In the genomic region with DNA sequence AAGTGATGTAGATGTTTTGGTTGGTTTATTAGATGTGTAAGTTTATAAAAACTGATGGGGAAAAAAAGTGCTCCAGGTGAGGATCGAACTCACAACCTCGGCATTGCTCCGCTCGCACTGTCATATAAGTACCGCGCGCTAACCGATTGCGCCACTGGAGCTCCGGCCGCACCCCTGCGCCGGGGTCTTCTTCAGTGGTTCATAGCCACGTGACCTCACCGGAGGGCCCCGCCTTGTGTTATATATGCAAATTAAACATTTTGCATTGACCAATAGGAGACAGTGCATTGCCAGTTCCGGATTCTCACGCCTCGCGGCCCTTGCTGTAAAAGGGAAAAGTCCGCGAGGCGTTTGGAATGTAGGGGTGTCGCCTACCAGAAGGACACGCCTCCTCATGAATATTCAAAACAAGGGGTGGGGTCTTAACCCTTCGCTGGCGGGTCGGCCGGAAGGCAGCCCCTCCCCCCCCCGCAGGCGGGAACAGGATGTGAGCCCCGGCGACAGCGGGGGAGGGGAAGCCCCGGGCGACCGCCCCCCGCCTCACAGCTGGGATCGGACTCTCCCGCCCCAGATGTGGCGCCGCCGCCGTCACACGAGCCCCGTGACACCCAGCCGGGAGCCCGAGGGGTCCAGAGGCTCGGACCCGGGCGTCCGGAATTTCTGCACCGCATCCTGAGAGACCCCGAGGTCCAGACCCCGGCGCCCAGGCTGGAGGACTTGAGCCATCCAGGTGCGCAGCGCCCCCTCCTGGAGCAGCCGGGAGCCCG, we compare ENCODE assay signal across 8 cellular contexts. TPM values are rescaled to one million over a fixed set of nuclear protein-coding genes. Genes with fewer than 3 reads are reported as not detected.
DNase-seq lines count a peak whose midpoint lies in the region; TF ChIP-seq lines count a peak whose summit lies in the region.

PLEKHG2 (plus strand) TSS at position 570 of the 767 bp plus-strand sequence. CDS start 1,418 bp downstream, outside the sequence.

- H3K4me2 ChIP-seq in MM.1S (ENCODE audit: low read depth, low read length) (peak within 1 kb of the TSS; percentile 97), neural cell (ENCODE audit: low read length) (peak within 1 kb of the TSS; percentile 97)

- TF ChIP-seq EP300 in neural cell (conservative IDR thresholded peaks at IDR 0.05; ENCODE audit: poor library complexity, severe bottlenecking) (peak; percentile 89), stomach (IDR thresholded peaks at IDR 0.05) (no peak)

- peak; percentile 98 for DNase-seq in GDM1 (lab: John Stamatoyannopoulos, UW)
- DNase-seq in HAP-1 (ENCODE audit: low spot score in 2 of 2), result peak; percentile 98 to 99
- DNase-seq in MM.1S, result peak; percentile 99
- peak; percentile 94 for DNase-seq in SIG-M5 (lab: John Stamatoyannopoulos, UW)
- peak; percentile 85 for DNase-seq in activated gamma-delta T cell (lab: John Stamatoyannopoulos, UW)
- peak; percentile 100 for DNase-seq in fibroblast of the conjunctiva (ENCODE audit: low read depth)
- peak; percentile 97 for DNase-seq in stomach

- H3K9me2 ChIP-seq in MM.1S (replicated peaks; ENCODE audit: insufficient read depth, low read length) (no peaks in the 10 kb centered on the region), neural cell (ENCODE audit: insufficient read depth, low read length) (no peaks in the 10 kb centered on the region)

- H3F3A ChIP-seq in MM.1S (ENCODE audit: insufficient read depth, low read length) (peaks cover 44% of the 10 kb centered on the region), neural cell (ENCODE audit: insufficient read depth, low read length, poor library complexity, severe bottlenecking) (no peaks in the 10 kb centered on the region)

- H4K20me1 ChIP-seq in MM.1S (ENCODE audit: insufficient read depth, low read length), result peaks cover 16% of the 10 kb centered on the region; the same call in 1 of the 2 replicates
- no peaks in the 10 kb centered on the region for H4K20me1 ChIP-seq in neural cell (ENCODE audit: insufficient read depth)

- H3K4me1 ChIP-seq in HAP-1 (peaks cover 32% of the 10 kb centered on the region), MM.1S (ENCODE audit: low read length) (peaks cover 15% of the 10 kb centered on the region), stomach (peaks cover 23 to 70% (median 68%) of the 10 kb centered on the region in 4 donors)

- TF ChIP-seq CTCF in MM.1S (IDR thresholded peaks at IDR 0.05; ENCODE audit: low read length) (peak; percentile 81; the same call in 1 of the 2 replicates), neural cell (IDR thresholded peaks at IDR 0.05; ENCODE audit: poor library complexity, severe bottlenecking) (peak; percentile 95), stomach (IDR thresholded peaks at IDR 0.05) (peak in 4 of 7 experiments; percentile 69 to 85 (median 78))

- H2AFZ ChIP-seq in MM.1S (ENCODE audit: low read length), result peak within 1 kb of the TSS; percentile 84
- peak within 1 kb of the TSS; percentile 73 for H2AFZ ChIP-seq in neural cell (ENCODE audit: low read depth, low read length)

- H3K9ac ChIP-seq in MM.1S (ENCODE audit: low read length) (peak within 1 kb of the TSS; percentile 99), neural cell (ENCODE audit: low read length) (peak within 1 kb of the TSS; percentile 100)

- peaks cover 17% of the 10 kb centered on the region for H3K79me2 ChIP-seq in MM.1S (ENCODE audit: low read length)
- peaks cover 27% of the 10 kb centered on the region for H3K79me2 ChIP-seq in neural cell (replicated peaks; ENCODE audit: insufficient read depth, low read length)

- in situ Hi-C loops in HAP-1 (cut with MboI; ENCODE audit: low sequenced_read_pairs), result loop anchor here (10.0 kb wide), 1 partner anchor 297 kb away; no protein-coding TSS in a partner anchor

- H3K36me3 ChIP-seq in HAP-1 (replicated peaks), result peaks cover 19% of the 10 kb centered on the region
- peaks cover 12% of the 10 kb centered on the region; the same call in 1 of the 2 replicates for H3K36me3 ChIP-seq in MM.1S (replicated peaks; ENCODE audit: insufficient read depth, low read length)
- no peaks in the 10 kb centered on the region for H3K36me3 ChIP-seq in neural cell (ENCODE audit: insufficient read depth, low read length)
- H3K36me3 ChIP-seq in stomach, result peaks cover 18 to 28% (median 23%) of the 10 kb centered on the region in 4 donors

- TF ChIP-seq RAD21 in neural cell (conservative IDR thresholded peaks at IDR 0.05), result peak; percentile 47

- intact Hi-C loops in stomach (cut with DNase I; ENCODE audit: low total_unique reads), result no loop called here

- H3K4me3 ChIP-seq in HAP-1 (peak within 1 kb of the TSS; percentile 98), MM.1S (ENCODE audit: low read length) (peak within 1 kb of the TSS; percentile 79), neural cell (ENCODE audit: low read length) (peak within 1 kb of the TSS; percentile 89), stomach (peak within 1 kb of the TSS; percentile 91 to 95 (median 93))

- peak in 2 of 4 donors; percentile 79 to 95 for TF ChIP-seq POLR2A in stomach (IDR thresholded peaks at IDR 0.05)

- H3K27me3 ChIP-seq in HAP-1 (ENCODE audit: low read depth) (no peaks in the 10 kb centered on the region), MM.1S (replicated peaks; ENCODE audit: insufficient read depth, low read length) (no peaks in the 10 kb centered on the region), neural cell (ENCODE audit: insufficient read depth, low read depth, low read length) (peaks cover 34% of the 10 kb centered on the region), stomach (no peaks in the 10 kb centered on the region)

- H3K9me3 ChIP-seq in HAP-1 (no peaks in the 10 kb centered on the region), MM.1S (replicated peaks; ENCODE audit: insufficient read depth, low read length) (no peaks in the 10 kb centered on the region), neural cell (ENCODE audit: low read length) (no peaks in the 10 kb centered on the region), stomach (no peaks in the 10 kb centered on the region)

- 0 to 1% (median 1%) methylated on average over 25 to 59 of the region's 60 CpGs for WGBS in stomach, 5 donors

- H3K27ac ChIP-seq in MM.1S (ENCODE audit: low read length), result peak within 1 kb of the TSS; percentile 100; the same call in 1 of the 2 replicates
- peak within 1 kb of the TSS; percentile 99 for H3K27ac ChIP-seq in neural cell (ENCODE audit: low read length)
- H3K27ac ChIP-seq in stomach, result peak within 1 kb of the TSS; percentile 92 to 100 (median 98)

TF ChIP-seq in neural cell, 6 proteins besides CTCF, POLR2A, EP300 and RAD21:
- TF ChIP-seq EZH2 (IDR thresholded peaks at IDR 0.05; ENCODE audit: borderline replicate concordance, insufficient read depth, low read length, poor library complexity, severe bottlenecking), result no peak
- peak; percentile 38 for TF ChIP-seq SMC3 (conservative IDR thresholded peaks at IDR 0.05; ENCODE audit: poor library complexity)
- TF ChIP-seq MXI1 (conservative IDR thresholded peaks at IDR 0.05; ENCODE audit: poor library complexity, severe bottlenecking), result peak; percentile 44
- TF ChIP-seq REST (IDR thresholded peaks at IDR 0.05; ENCODE audit: borderline replicate concordance), result peak; percentile 8
- peak; percentile 65 for TF ChIP-seq POLR2AphosphoS5 (IDR thresholded peaks at IDR 0.05)
- peak; percentile 15 for TF ChIP-seq TAF1 (IDR thresholded peaks at IDR 0.05; ENCODE audit: low read depth)

RNA-seq across cellular contexts. Expression of gene PLEKHG2, which starts in this region (rescaled TPM):
- polyA plus RNA-seq in neural cell (14.3 and 23.2 TPM in 2 replicates), stomach (1 to 10 TPM; 4.6 to 6.3 (median 4.9) TPM)
- 52.1 and 58.4 TPM in 2 replicates for polyA minus RNA-seq in neural cell
- 10 to 100 TPM in 2 of 5 donors, 1 to 10 TPM in 3; 1.4 to 20.2 (median 8.5) TPM for total RNA-seq in stomach

Comparison
In these comparisons a context has a peak if more than half of its experiments do, and no peak if none do; other contexts are left out.
1. Peak in every context shown above with its lines: DNase-seq, H3K4me3 ChIP-seq and H3K27ac ChIP-seq.